Comparison of ENCODE assay signal across 13 cellular contexts in the genomic region with DNA sequence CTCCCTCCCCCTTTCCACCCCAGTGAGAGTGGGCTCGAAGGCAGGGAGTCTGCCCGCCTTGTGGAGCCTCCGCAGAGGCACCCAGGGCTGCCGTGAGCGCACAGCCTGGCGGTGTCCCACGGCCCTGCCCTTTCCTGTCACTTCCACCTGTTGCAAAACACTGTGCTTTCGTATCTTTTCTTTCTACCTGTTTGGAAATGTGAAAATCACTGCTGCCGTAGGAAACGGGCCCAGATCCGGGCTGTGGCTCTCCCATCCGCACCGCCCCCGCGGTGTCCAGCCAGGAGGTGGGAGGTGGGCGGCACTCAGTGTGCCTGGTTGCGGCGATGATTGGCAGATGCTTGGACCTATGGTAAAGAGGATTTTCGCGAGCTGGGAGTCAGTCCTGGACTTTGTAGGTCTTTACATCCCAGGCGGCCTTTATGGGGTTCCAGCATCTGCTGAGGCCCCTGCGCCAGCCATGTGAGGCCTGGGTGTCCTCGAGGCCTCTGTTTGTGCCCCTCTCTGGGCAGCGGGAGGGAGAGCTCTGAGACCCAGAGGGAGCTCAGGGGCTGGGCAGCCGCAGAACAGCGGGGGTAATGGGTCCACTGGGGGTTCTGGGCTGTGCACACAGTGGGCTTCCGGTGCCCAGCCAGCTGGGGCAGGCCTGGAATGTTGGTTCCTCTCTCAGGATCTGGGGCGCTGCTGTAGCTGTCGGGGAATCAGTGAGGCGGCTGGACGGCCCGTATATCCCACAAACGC. TPM values are rescaled to one million over a fixed set of nuclear protein-coding genes. Genes with fewer than 3 reads are reported as not detected.
A peak's percentile ranks its signal among the peaks of the same experiment; 100 is the strongest.
DNase-seq lines count a peak whose midpoint lies in the region; ATAC-seq, FAIRE-seq and TF ChIP-seq lines count a peak whose summit lies in the region.
"Had no signal": no experiment of that assay in that cellular context is flagged by ENCODE, and none has a peak within 500 bp of the region (broad histone marks: within the 10 kb centered on the region; RNA-seq: fewer than 3 reads in every experiment).

No MANE protein-coding gene starts in this region.

- H3K79me2 ChIP-seq in K562 (ENCODE audit: control insufficient read depth, insufficient read depth, low read length): peaks cover 97% of the 10 kb centered on the region

- peaks cover 23% of the 10 kb centered on the region for H3K9me1 ChIP-seq in K562 (ENCODE audit: control insufficient read depth, insufficient read depth, low read length)

- 95% methylated on average over 23 of the region's 33 CpGs for WGBS in K562 (ENCODE audit: insufficient coverage, low coverage, missing lambda C conversion rate)

- peaks cover 24 to 79% of the 10 kb centered on the region in 2 experiments for H3K4me1 ChIP-seq in K562 (replicated peaks in 1 of 2; ENCODE audit: control insufficient read depth in 2 of 2, insufficient read depth in 2 of 2, low read length in 2 of 2)
- H3K4me1 ChIP-seq: HAP-1 had no signal

- peaks cover 62% of the 10 kb centered on the region for H4K20me1 ChIP-seq in K562 (replicated peaks; ENCODE audit: control insufficient read depth, insufficient read depth, low read length)

- no peak overlapping the region for H3K4me2 ChIP-seq in K562 (ENCODE audit: insufficient read depth, low read length)

- H3K9me3 ChIP-seq in K562 (replicated peaks; ENCODE audit: control insufficient read depth, insufficient read depth, low read depth, low read length): no peaks in the 10 kb centered on the region
- H3K9me3 ChIP-seq: HAP-1, transverse colon had no signal

- peaks cover 33% of the 10 kb centered on the region for H3K4me1 Mint-ChIP-seq in activated CD4-positive, alpha-beta T cell treated with anti-CD3 and anti-CD28 coated beads for 36 hours
- H3K4me1 Mint-ChIP-seq in stimulated activated naive B cell treated with anti-CD40 and anti-IgM and Interleukin-4, amounts not matched to agents 10 μg/mL and 1 μg/mL and 100 μg/mL, for 72 hours: peaks cover 34 to 49% of the 10 kb centered on the region in 2 donors

- H3K36me3 ChIP-seq in K562 (ENCODE audit: control insufficient read depth, insufficient read depth, low read length): peaks cover 71% of the 10 kb centered on the region; the same call in 2 of the 3 replicates
- H3K36me3 ChIP-seq: transverse colon had no signal

- no peaks in the 10 kb centered on the region for H3K9me3 Mint-ChIP-seq in activated CD4-positive, alpha-beta T cell treated with anti-CD3 and anti-CD28 coated beads for 36 hours (ENCODE audit: low read depth)
- no peaks in the 10 kb centered on the region for H3K9me3 Mint-ChIP-seq in stimulated activated naive B cell treated with anti-CD40 and anti-IgM and Interleukin-4, amounts not matched to agents 10 μg/mL and 1 μg/mL and 100 μg/mL, for 72 hours

- ATAC-seq in activated CD4-positive, alpha-beta T cell treated with anti-CD3 and anti-CD28 coated beads for 36 hours: no peak
- no peak for ATAC-seq in K562
- no peak for ATAC-seq in stimulated activated naive B cell treated with anti-CD40 and anti-IgM and Interleukin-4, amounts not matched to agents 10 μg/mL and 1 μg/mL and 100 μg/mL, for 72 hours (replicated peaks)

- POLR2A ChIA-PET in activated CD4-positive, alpha-beta T cell treated with anti-CD3 and anti-CD28 coated beads for 36 hours (lab: Charles Lee): no interaction called here
- POLR2A ChIA-PET in K562 (lab: Yijun Ruan, JAX): interaction anchor here (0.7 kb wide), 1 partner anchor 9 kb away, joined by 3 read pairs; no protein-coding TSS in a partner anchor

- H3K27me3 Mint-ChIP-seq in activated CD4-positive, alpha-beta T cell treated with anti-CD3 and anti-CD28 coated beads for 36 hours: no peaks in the 10 kb centered on the region
- H3K27me3 Mint-ChIP-seq in stimulated activated naive B cell treated with anti-CD40 and anti-IgM and Interleukin-4, amounts not matched to agents 10 μg/mL and 1 μg/mL and 100 μg/mL, for 72 hours: no peaks in the 10 kb centered on the region

- H3K27ac Mint-ChIP-seq in activated CD4-positive, alpha-beta T cell treated with anti-CD3 and anti-CD28 coated beads for 36 hours: peak overlapping the region; percentile 63
- H3K27ac Mint-ChIP-seq in stimulated activated naive B cell treated with anti-CD40 and anti-IgM and Interleukin-4, amounts not matched to agents 10 μg/mL and 1 μg/mL and 100 μg/mL, for 72 hours: peak overlapping the region; percentile 37

- CTCF ChIA-PET in activated CD4-positive, alpha-beta T cell treated with anti-CD3 and anti-CD28 coated beads for 36 hours (lab: Charles Lee): interaction anchor here (0.5 to 0.9 kb wide), 3 partner anchors 33 to 186 kb away, joined by 3 read pairs; no protein-coding TSS in a partner anchor
- CTCF ChIA-PET in K562 (lab: Yijun Ruan, JAX; ENCODE audit: low intra/inter-chr PET ratio): no interaction called here

- H3K27me3 ChIP-seq in K562 (ENCODE audit: control insufficient read depth in 2 of 2, insufficient read depth in 2 of 2, low read length in 2 of 2): no peaks in the 10 kb centered on the region
- H3K27me3 ChIP-seq: transverse colon had no signal

- no peak overlapping the region for H3K4me3 ChIP-seq in K562
- H3K4me3 ChIP-seq: HAP-1, transverse colon had no signal

- in situ Hi-C loops in K562 (cut with MboI): no loop called here

- no peak for TF ChIP-seq RAD21 in K562 (CRISPR knock-in tag; conservative IDR thresholded peaks at IDR 0.05 in 1 of 2, IDR thresholded peaks at IDR 0.05 in 1 of 2)

- FAIRE-seq in K562 (lab: Jason Lieb, UNC): no peak

- TF ChIP-seq CTCF in K562 (IDR thresholded peaks at IDR 0.05 in 2 of 3, conservative IDR thresholded peaks at IDR 0.05 in 1 of 3; ENCODE audit: insufficient read depth in 2 of 3, low read depth in 1 of 3, low read length in 3 of 3): no peak

- H3K4me3 Mint-ChIP-seq in activated CD4-positive, alpha-beta T cell treated with anti-CD3 and anti-CD28 coated beads for 36 hours: no peak overlapping the region
- no peak overlapping the region for H3K4me3 Mint-ChIP-seq in stimulated activated naive B cell treated with anti-CD40 and anti-IgM and Interleukin-4, amounts not matched to agents 10 μg/mL and 1 μg/mL and 100 μg/mL, for 72 hours

- peaks cover 41% of the 10 kb centered on the region for H3K36me3 Mint-ChIP-seq in activated CD4-positive, alpha-beta T cell treated with anti-CD3 and anti-CD28 coated beads for 36 hours (ENCODE audit: low read depth)
- H3K36me3 Mint-ChIP-seq in stimulated activated naive B cell treated with anti-CD40 and anti-IgM and Interleukin-4, amounts not matched to agents 10 μg/mL and 1 μg/mL and 100 μg/mL, for 72 hours: peaks cover 28 to 43% of the 10 kb centered on the region in 2 donors

- no peak overlapping the region for H3K27ac ChIP-seq in K562 (ENCODE audit: extremely low read depth, low read depth, low read length)

- H3K9ac ChIP-seq in K562 (ENCODE audit: insufficient read depth in 1 of 2, low read depth in 2 of 2, low read length in 2 of 2): peak overlapping the region in 1 of 2 experiments; percentile 14; a peak in 2 of 4 replicates

- no peak for TF ChIP-seq EP300 in K562 (IDR thresholded peaks at IDR 0.05; ENCODE audit: low read length)

- no peak overlapping the region for H2AFZ ChIP-seq in K562 (ENCODE audit: low read depth, low read length)

- DNase-seq in activated CD4-positive, alpha-beta T cell treated with anti-CD3 and anti-CD28 coated beads for 36 hours: no peak
- no peak for DNase-seq in activated CD4-positive, alpha-beta T cell treated with anti-CD3 and anti-CD28 coated beads for 4 hours
- DNase-seq in K562 (ENCODE audit: extremely low read depth in 1 of 4, low spot score in 3 of 4) (peak in 2 of 4 experiments; percentile 56 to 66), islet precursor cell (peak; percentile 74), NCI-H345 treated with DMSO at 0.1 percent for 48 hours (lab: John Stamatoyannopoulos, UW; ENCODE audit: unreplicated experiment) (no peak), posterior vena cava (ENCODE audit: low spot score) (no peak), glomerular visceral epithelial cell (ENCODE audit: extremely low spot score) (no peak)
- DNase-seq in stimulated activated naive B cell treated with anti-CD40 and anti-IgM and Interleukin-4, amounts not matched to agents 10 μg/mL and 1 μg/mL and 100 μg/mL, for 72 hours: no peak
- DNase-seq: GDM1; NCI-H1417 treated with DMSO at 0.1 percent for 48 hours; stimulated activated CD4-positive, alpha-beta T cell treated with anti-CD3 and anti-CD28 coated beads, Interleukin-4, amount 100 ng/mL, for 24 hours; transverse colon had no signal

- BruUV-seq in K562 (replicated peaks; lab: Mats Ljungman, UMichigan): no TSS peak

- no peak; the same call in 1 of the 2 replicates for TF ChIP-seq POLR2A in K562 (conservative IDR thresholded peaks at IDR 0.05)

- intact Hi-C loops in activated CD4-positive, alpha-beta T cell treated with anti-CD3 and anti-CD28 coated beads for 36 hours (cut with DNase I, micrococcal nuclease): loop anchor here in 1 of 2 experiments (2.0 kb wide), 1 partner anchor 29 kb away; a partner anchor contains a TSS
- intact Hi-C loops in K562 (cut with micrococcal nuclease): no loop called here
- intact Hi-C loops in posterior vena cava (cut with DNase I): no loop called here

RNA-seq across cellular contexts. Expression of a gene that starts 6.1 kb away (rescaled TPM):
- total RNA-seq in activated CD4-positive, alpha-beta T cell treated with anti-CD3 and anti-CD28 coated beads for 36 hours: 10 to 100 TPM; 49.2 to 61.5 TPM
- 76.0 and 175 TPM in 2 replicates for total RNA-seq in K562 (2011; cell fraction: chromatin; rRNA removed; ENCODE audit: low replicate concordance)
- total RNA-seq in K562 (2011; cell fraction: nucleolus; rRNA removed): 128 and 133 TPM in 2 replicates
- 58.7 and 79.5 TPM in 2 replicates for total RNA-seq in K562 (2011; cell fraction: nucleoplasm; rRNA removed)
- total RNA-seq in K562 (2014; rRNA removed) (96.5 and 102 TPM in 2 replicates), K562 (2014; rRNA removed; fragmentation: Illumina TruSeq; extraction: Trizol) (28.9 and 31.7 TPM in 2 replicates), K562 (2015; rRNA removed; fragmentation: Illumina TruSeq; extraction: Trizol) (40.6 and 43.2 TPM in 2 replicates), K562 (2021) (76.3 and 89.6 TPM in 2 replicates), posterior vena cava (10 to 100 TPM; 32.5 to 35.9 TPM)
- polyA plus RNA-seq in K562 (2011; rRNA removed) (31.2 and 34.3 TPM in 2 replicates), K562 (2014; fragmentation: Illumina TruSeq; extraction: Trizol) (22.0 and 39.1 TPM in 2 replicates), K562 (2014; fragmentation: Nextera tagmentation; extraction: Ambion mirVana) (under 1 TPM; 0.15 to 1.00 TPM), K562 (2014; rRNA removed) (69.4 and 79.9 TPM in 2 replicates)
- polyA plus RNA-seq in K562 (2011; cell fraction: cytosol; rRNA removed): 37.0 and 67.8 TPM in 2 replicates
- 127 and 182 TPM in 2 replicates for polyA plus RNA-seq in K562 (2011; cell fraction: nucleus; rRNA removed)
- polyA plus RNA-seq in K562 (2012): 49.5 and 76.3 TPM in 2 replicates
- polyA minus RNA-seq in K562 (2011; rRNA and poly(A)+ RNA removed): 38.2 and 43.6 TPM in 2 replicates
- polyA minus RNA-seq in K562 (2011; cell fraction: cytosol; rRNA and poly(A)+ RNA removed): 33.9 and 37.0 TPM in 2 replicates
- 34.3 and 36.1 TPM in 2 replicates for polyA minus RNA-seq in K562 (2011; cell fraction: nucleus; rRNA and poly(A)+ RNA removed)

RNA-seq across cellular contexts. Expression of a gene that starts 26.1 kb away (rescaled TPM):
- total RNA-seq in activated CD4-positive, alpha-beta T cell treated with anti-CD3 and anti-CD28 coated beads for 36 hours: 1 to 10 TPM in 1 of 2 experiments, under 1 TPM in 1; 0.82 to 1.1 TPM
- 2.8 and 13.5 TPM in 2 replicates for total RNA-seq in K562 (2011; cell fraction: chromatin; rRNA removed; ENCODE audit: low replicate concordance)
- 11.4 and 15.2 TPM in 2 replicates for total RNA-seq in K562 (2011; cell fraction: nucleolus; rRNA removed)
- 4.2 and 6.2 TPM in 2 replicates for total RNA-seq in K562 (2011; cell fraction: nucleoplasm; rRNA removed)
- total RNA-seq in K562 (2014; rRNA removed): 3.7 and 3.8 TPM in 2 replicates
- total RNA-seq in K562 (2014; rRNA removed; fragmentation: Illumina TruSeq; extraction: Trizol): 0.18 TPM in 1 of 2 replicates, not detected in the other
- 1.3 and 1.4 TPM in 2 replicates for total RNA-seq in K562 (2015; rRNA removed; fragmentation: Illumina TruSeq; extraction: Trizol)
- 6.6 and 8.9 TPM in 2 replicates for total RNA-seq in K562 (2021)
- 0.98 and 1.2 TPM in 2 replicates for polyA plus RNA-seq in K562 (2011; rRNA removed)
- polyA plus RNA-seq in K562 (2011; cell fraction: cytosol; rRNA removed): 0.84 and 4.5 TPM in 2 replicates
- 8.2 and 25.4 TPM in 2 replicates for polyA plus RNA-seq in K562 (2011; cell fraction: nucleus; rRNA removed)
- 3.1 and 3.3 TPM in 2 replicates for polyA plus RNA-seq in K562 (2012)
- 0.25 and 2.3 TPM in 2 replicates for polyA plus RNA-seq in K562 (2014; fragmentation: Illumina TruSeq; extraction: Trizol)
- polyA plus RNA-seq in K562 (2014; fragmentation: Nextera tagmentation; extraction: Ambion mirVana): under 1 TPM in 1 of 2 experiments, not detected in 1; 0.03 TPM
- 5.8 and 6.3 TPM in 2 replicates for polyA plus RNA-seq in K562 (2014; rRNA removed)
- 0.11 and 0.15 TPM in 2 replicates for polyA minus RNA-seq in K562 (2011; rRNA and poly(A)+ RNA removed)
- 2.9 and 3.0 TPM in 2 replicates for polyA minus RNA-seq in K562 (2011; cell fraction: cytosol; rRNA and poly(A)+ RNA removed)
- polyA minus RNA-seq in K562 (2011; cell fraction: nucleus; rRNA and poly(A)+ RNA removed): 3.0 and 3.8 TPM in 2 replicates
- 1 to 10 TPM; 1.5 to 2.7 TPM for total RNA-seq in posterior vena cava

RNA-seq across cellular contexts. Expression of a gene that starts 29.9 kb away (rescaled TPM):
- 100 to 1,000 TPM; 161 to 180 TPM for total RNA-seq in activated CD4-positive, alpha-beta T cell treated with anti-CD3 and anti-CD28 coated beads for 36 hours
- total RNA-seq in K562 (2011; cell fraction: chromatin; rRNA removed; ENCODE audit: low replicate concordance): 42.1 and 110 TPM in 2 replicates
- 116 and 129 TPM in 2 replicates for total RNA-seq in K562 (2011; cell fraction: nucleolus; rRNA removed)
- total RNA-seq in K562 (2011; cell fraction: nucleoplasm; rRNA removed): 74.0 and 85.6 TPM in 2 replicates
- total RNA-seq in K562 (2014; rRNA removed): 135 and 145 TPM in 2 replicates
- total RNA-seq in K562 (2014; rRNA removed; fragmentation: Illumina TruSeq; extraction: Trizol): 3.9 and 4.6 TPM in 2 replicates
- 65.2 and 73.0 TPM in 2 replicates for total RNA-seq in K562 (2015; rRNA removed; fragmentation: Illumina TruSeq; extraction: Trizol)
- total RNA-seq in K562 (2021): 409 and 434 TPM in 2 replicates
- polyA plus RNA-seq in K562 (2011; rRNA removed): 36.8 and 58.7 TPM in 2 replicates
- 119 and 471 TPM in 2 replicates for polyA plus RNA-seq in K562 (2011; cell fraction: cytosol; rRNA removed)
- 90.5 and 137 TPM in 2 replicates for polyA plus RNA-seq in K562 (2011; cell fraction: nucleus; rRNA removed)
- polyA plus RNA-seq in K562 (2012): 278 and 318 TPM in 2 replicates
- 18.7 and 106 TPM in 2 replicates for polyA plus RNA-seq in K562 (2014; fragmentation: Illumina TruSeq; extraction: Trizol)
- polyA plus RNA-seq in K562 (2014; fragmentation: Nextera tagmentation; extraction: Ambion mirVana): 10 to 100 TPM in 1 of 2 experiments, 1 to 10 TPM in 1; 9.7 to 23.3 TPM
- polyA plus RNA-seq in K562 (2014; rRNA removed): 233 and 236 TPM in 2 replicates
- polyA minus RNA-seq in K562 (2011; rRNA and poly(A)+ RNA removed): 16.5 and 29.9 TPM in 2 replicates
- 115 and 175 TPM in 2 replicates for polyA minus RNA-seq in K562 (2011; cell fraction: cytosol; rRNA and poly(A)+ RNA removed)
- polyA minus RNA-seq in K562 (2011; cell fraction: nucleus; rRNA and poly(A)+ RNA removed): 28.8 and 35.8 TPM in 2 replicates
- 100 to 1,000 TPM; 125 to 137 TPM for total RNA-seq in posterior vena cava

RNA-seq across cellular contexts. Expression of a gene that starts 36.7 kb away (rescaled TPM):
- total RNA-seq in activated CD4-positive, alpha-beta T cell treated with anti-CD3 and anti-CD28 coated beads for 36 hours: 10 to 100 TPM; 46.5 to 47.9 TPM
- 30.7 and 106 TPM in 2 replicates for total RNA-seq in K562 (2011; cell fraction: chromatin; rRNA removed; ENCODE audit: low replicate concordance)
- 81.7 and 90.7 TPM in 2 replicates for total RNA-seq in K562 (2011; cell fraction: nucleolus; rRNA removed)
- 55.1 and 88.1 TPM in 2 replicates for total RNA-seq in K562 (2011; cell fraction: nucleoplasm; rRNA removed)
- total RNA-seq in K562 (2014; rRNA removed) (13.5 and 20.8 TPM in 2 replicates), K562 (2014; rRNA removed; fragmentation: Illumina TruSeq; extraction: Trizol) (3.9 and 4.8 TPM in 2 replicates), K562 (2015; rRNA removed; fragmentation: Illumina TruSeq; extraction: Trizol) (10.1 and 11.0 TPM in 2 replicates), K562 (2021) (120 and 121 TPM in 2 replicates), posterior vena cava (10 to 100 TPM; 76.5 to 86.3 TPM)
- polyA plus RNA-seq in K562 (2011; rRNA removed) (7.0 and 10.2 TPM in 2 replicates), K562 (2014; fragmentation: Illumina TruSeq; extraction: Trizol) (20.5 and 38.3 TPM in 2 replicates), K562 (2014; fragmentation: Nextera tagmentation; extraction: Ambion mirVana) (1 to 10 TPM in 1 of 2 experiments, under 1 TPM in 1; 0.17 to 1.5 TPM), K562 (2014; rRNA removed) (41.3 and 44.6 TPM in 2 replicates)
- polyA plus RNA-seq in K562 (2011; cell fraction: cytosol; rRNA removed): 14.0 and 26.8 TPM in 2 replicates
- polyA plus RNA-seq in K562 (2011; cell fraction: nucleus; rRNA removed): 44.8 and 87.0 TPM in 2 replicates
- 29.5 and 39.8 TPM in 2 replicates for polyA plus RNA-seq in K562 (2012)
- polyA minus RNA-seq in K562 (2011; rRNA and poly(A)+ RNA removed): 2.7 and 3.0 TPM in 2 replicates
- 29.9 and 43.2 TPM in 2 replicates for polyA minus RNA-seq in K562 (2011; cell fraction: cytosol; rRNA and poly(A)+ RNA removed)
- polyA minus RNA-seq in K562 (2011; cell fraction: nucleus; rRNA and poly(A)+ RNA removed): 28.0 and 34.2 TPM in 2 replicates

RNA-seq across cellular contexts. Expression of a gene that starts 37.6 kb away (rescaled TPM):
- 100 to 1,000 TPM; 108 to 113 TPM for total RNA-seq in activated CD4-positive, alpha-beta T cell treated with anti-CD3 and anti-CD28 coated beads for 36 hours
- total RNA-seq in K562 (2011; cell fraction: chromatin; rRNA removed; ENCODE audit: low replicate concordance): 26.2 and 103 TPM in 2 replicates
- 64.1 and 67.7 TPM in 2 replicates for total RNA-seq in K562 (2011; cell fraction: nucleolus; rRNA removed)
- 28.6 and 30.7 TPM in 2 replicates for total RNA-seq in K562 (2011; cell fraction: nucleoplasm; rRNA removed)
- total RNA-seq in K562 (2014; rRNA removed) (18.6 and 23.1 TPM in 2 replicates), K562 (2014; rRNA removed; fragmentation: Illumina TruSeq; extraction: Trizol) (4.0 and 6.3 TPM in 2 replicates), K562 (2015; rRNA removed; fragmentation: Illumina TruSeq; extraction: Trizol) (6.7 and 7.8 TPM in 2 replicates), K562 (2021) (46.2 and 49.0 TPM in 2 replicates), posterior vena cava (10 to 100 TPM; 63.5 to 71.0 TPM)
- polyA plus RNA-seq in K562 (2011; rRNA removed) (6.7 and 9.3 TPM in 2 replicates), K562 (2014; fragmentation: Illumina TruSeq; extraction: Trizol) (5.2 and 13.0 TPM in 2 replicates), K562 (2014; fragmentation: Nextera tagmentation; extraction: Ambion mirVana) (under 1 TPM; 0.01 to 0.04 TPM), K562 (2014; rRNA removed) (21.5 and 23.1 TPM in 2 replicates)
- polyA plus RNA-seq in K562 (2011; cell fraction: cytosol; rRNA removed): 7.4 and 14.1 TPM in 2 replicates
- polyA plus RNA-seq in K562 (2011; cell fraction: nucleus; rRNA removed): 45.7 and 79.0 TPM in 2 replicates
- 20.3 and 27.1 TPM in 2 replicates for polyA plus RNA-seq in K562 (2012)
- polyA minus RNA-seq in K562 (2011; rRNA and poly(A)+ RNA removed): 3.7 and 8.1 TPM in 2 replicates
- 16.7 and 22.1 TPM in 2 replicates for polyA minus RNA-seq in K562 (2011; cell fraction: cytosol; rRNA and poly(A)+ RNA removed)
- 20.7 and 21.3 TPM in 2 replicates for polyA minus RNA-seq in K562 (2011; cell fraction: nucleus; rRNA and poly(A)+ RNA removed)
